Comparison of ENCODE assay signal across 21 cellular contexts in genomic region chr10:2929859-2930258, GRCh38.
A peak's percentile ranks its signal among the peaks of the same experiment; 100 is the strongest.
DNase-seq lines count a peak whose midpoint lies in the region; ATAC-seq and TF ChIP-seq lines count a peak whose summit lies in the region.
"Had no signal": no experiment of that assay in that cellular context is flagged by ENCODE, and none has a peak within 500 bp of the region (broad histone marks: within the 10 kb centered on the region; RNA-seq: fewer than 3 reads in every experiment).

No MANE protein-coding gene starts in this region.

- H3K27ac ChIP-seq in GM23338 (ENCODE audit: low read depth) (no peak overlapping the region), ectodermal cell (ENCODE audit: insufficient read depth, low read depth, low read length, poor library complexity, severe bottlenecking) (peak overlapping the region; percentile 53), neural cell (ENCODE audit: low read length) (peak overlapping the region; percentile 74)
- H3K27ac ChIP-seq: A549; BLaER1 treated with 17β-estradiol and CSF1 and Interleukin-3, amounts not matched to agents 10 nM and 100 nM; GM23248 had no signal

- H3K4me3 Mint-ChIP-seq in GM23338: no peak overlapping the region
- H3K4me3 Mint-ChIP-seq: CD14-positive monocyte; CD4-positive, alpha-beta T cell; CD8-positive, alpha-beta memory T cell; H9 had no signal

- ATAC-seq in GM23338: no peak
- ATAC-seq: A549, HCT116 had no signal

- TF ChIP-seq EP300 in neural cell (conservative IDR thresholded peaks at IDR 0.05; ENCODE audit: poor library complexity, severe bottlenecking): peak; percentile 67

- H3K4me1 ChIP-seq in GM23338 (ENCODE audit: insufficient read depth): peaks cover 29% of the 10 kb centered on the region
- peaks cover 22% of the 10 kb centered on the region for H3K4me1 ChIP-seq in ectodermal cell (ENCODE audit: control insufficient read depth, insufficient read depth, low read length)
- H3K4me1 ChIP-seq: BE2C had no signal

- 14 to 20% methylated on average over 2 of the region's 3 CpGs for WGBS in ectodermal cell, 2 experiments

- no peaks in the 10 kb centered on the region for H3F3A ChIP-seq in GM23338 (replicated peaks; ENCODE audit: low read depth)
- peaks cover 6% of the 10 kb centered on the region for H3F3A ChIP-seq in neural cell (ENCODE audit: insufficient read depth, low read length, poor library complexity, severe bottlenecking)

- no peaks in the 10 kb centered on the region for H3K9me3 Mint-ChIP-seq in GM23338
- H3K9me3 Mint-ChIP-seq: CD4-positive, alpha-beta T cell; CD8-positive, alpha-beta memory T cell; H9 had no signal

- H4K20me1 ChIP-seq in GM23338 (replicated peaks; ENCODE audit: insufficient read depth) (no peaks in the 10 kb centered on the region), neural cell (ENCODE audit: insufficient read depth) (no peaks in the 10 kb centered on the region)
- H4K20me1 ChIP-seq: BLaER1 treated with 17β-estradiol and CSF1 and Interleukin-3, amounts not matched to agents 10 nM and 100 nM had no signal

- H3K36me3 ChIP-seq in GM23338 (ENCODE audit: insufficient read depth) (no peaks in the 10 kb centered on the region), ectodermal cell (ENCODE audit: control insufficient read depth, insufficient read depth, low read length) (no peaks in the 10 kb centered on the region), neural cell (ENCODE audit: insufficient read depth, low read length) (no peaks in the 10 kb centered on the region)
- H3K36me3 ChIP-seq: BE2C; BLaER1 treated with 17β-estradiol and CSF1 and Interleukin-3, amounts not matched to agents 10 nM and 100 nM had no signal

- no peak for TF ChIP-seq RAD21 in neural cell (conservative IDR thresholded peaks at IDR 0.05)

- no peak overlapping the region for H2AFZ ChIP-seq in GM23338
- H2AFZ ChIP-seq in neural cell (ENCODE audit: low read depth, low read length): no peak overlapping the region
- H2AFZ ChIP-seq: GM23248 had no signal

- H3K36me3 Mint-ChIP-seq in GM23338 (ENCODE audit: low read depth): no peaks in the 10 kb centered on the region
- H3K36me3 Mint-ChIP-seq: CD14-positive monocyte; CD8-positive, alpha-beta memory T cell had no signal

- H3K9ac ChIP-seq in neural cell (ENCODE audit: low read length): peak overlapping the region; percentile 50
- H3K9ac ChIP-seq: BLaER1 treated with 17β-estradiol and CSF1 and Interleukin-3, amounts not matched to agents 10 nM and 100 nM; GM23248 had no signal

- no peaks in the 10 kb centered on the region for H3K27me3 ChIP-seq in GM23338 (ENCODE audit: insufficient read depth)
- no peaks in the 10 kb centered on the region for H3K27me3 ChIP-seq in ectodermal cell (ENCODE audit: control insufficient read depth, insufficient read depth, low read length, poor library complexity, severe bottlenecking)
- H3K27me3 ChIP-seq in neural cell (ENCODE audit: insufficient read depth, low read depth, low read length): no peaks in the 10 kb centered on the region
- H3K27me3 ChIP-seq: BLaER1 treated with 17β-estradiol and CSF1 and Interleukin-3, amounts not matched to agents 10 nM and 100 nM had no signal

- no peaks in the 10 kb centered on the region for H3K9me3 ChIP-seq in ectodermal cell (ENCODE audit: control insufficient read depth, low read length)
- no peaks in the 10 kb centered on the region for H3K9me3 ChIP-seq in neural cell (ENCODE audit: low read length)
- H3K9me3 ChIP-seq: A549, BE2C had no signal

- H3K9me2 ChIP-seq in GM23338 (ENCODE audit: insufficient read depth) (no peaks in the 10 kb centered on the region), neural cell (ENCODE audit: insufficient read depth, low read length) (no peaks in the 10 kb centered on the region)

- peak overlapping the region; percentile 33; the same call in 1 of the 2 replicates for H3K27ac Mint-ChIP-seq in GM23338
- H3K27ac Mint-ChIP-seq: CD14-positive monocyte; CD4-positive, alpha-beta T cell had no signal

- TF ChIP-seq CTCF in GM23338 (conservative IDR thresholded peaks at IDR 0.05; ENCODE audit: low read depth in 2 of 2) (no peak), neural cell (IDR thresholded peaks at IDR 0.05; ENCODE audit: poor library complexity, severe bottlenecking) (no peak)

- H3K4me3 ChIP-seq in GM23338 (no peak overlapping the region), ectodermal cell (ENCODE audit: insufficient read depth, low read depth, low read length) (no peak overlapping the region), neural cell (ENCODE audit: low read length) (peak overlapping the region; percentile 49)
- H3K4me3 ChIP-seq: A549; BLaER1 treated with 17β-estradiol and CSF1 and Interleukin-3, amounts not matched to agents 10 nM and 100 nM; GM23248 had no signal

- peaks cover 41% of the 10 kb centered on the region for H3K4me1 Mint-ChIP-seq in GM23338

- DNase-seq in GM23338 (ENCODE audit: low spot score): no peak
- DNase-seq in putamen (ENCODE audit: low spot score): no peak
- DNase-seq in SHP77 treated with DMSO at 0.1 percent for 48 hours (lab: John Stamatoyannopoulos, UW): no peak
- no peak for DNase-seq in GDM1 (lab: John Stamatoyannopoulos, UW)
- DNase-seq: 8988T; ACHN; AML-193; BE2C; CD4-positive, alpha-beta T cell; CD8-positive, alpha-beta memory T cell; DMS 273 treated with DMSO at 0.1 percent for 48 hours; DMS53; DMS79 treated with DMSO at 0.1 percent for 48 hours; GM23248; H9 had no signal

- peaks cover 14% of the 10 kb centered on the region for H3K27me3 Mint-ChIP-seq in GM23338 (ENCODE audit: insufficient read depth, low read depth, poor library complexity)

- H3K4me2 ChIP-seq in GM23338 (peak overlapping the region; percentile 9; the same call in 1 of the 2 replicates), neural cell (ENCODE audit: low read length) (peak overlapping the region; percentile 61)
- H3K4me2 ChIP-seq: A549; BLaER1 treated with 17β-estradiol and CSF1 and Interleukin-3, amounts not matched to agents 10 nM and 100 nM had no signal

- H3K79me2 ChIP-seq in GM23338 (replicated peaks; ENCODE audit: insufficient read depth): no peaks in the 10 kb centered on the region
- no peaks in the 10 kb centered on the region for H3K79me2 ChIP-seq in neural cell (replicated peaks; ENCODE audit: insufficient read depth, low read length)

TF ChIP-seq in GM23338, 12 proteins besides CTCF, POLR2A, EP300 and RAD21:
- TF ChIP-seq REST (IDR thresholded peaks at IDR 0.05; ENCODE audit: unreplicated experiment): no peak
- no peak for TF ChIP-seq NANOG (IDR thresholded peaks at IDR 0.05; ENCODE audit: borderline replicate concordance)
- no peak for TF ChIP-seq ZNF331 (CRISPR knock-in tag; IDR thresholded peaks at IDR 0.05; ENCODE audit: low read depth)
- no peak for TF ChIP-seq POLR2AphosphoS5 (IDR thresholded peaks at IDR 0.05; ENCODE audit: low read depth)

TF ChIP-seq in neural cell, 6 proteins besides CTCF, POLR2A, EP300 and RAD21:
- TF ChIP-seq TAF1 (IDR thresholded peaks at IDR 0.05; ENCODE audit: low read depth) (no peak), REST (IDR thresholded peaks at IDR 0.05; ENCODE audit: borderline replicate concordance) (peak; percentile 52), MXI1 (conservative IDR thresholded peaks at IDR 0.05; ENCODE audit: poor library complexity, severe bottlenecking) (no peak), POLR2AphosphoS5 (IDR thresholded peaks at IDR 0.05) (no peak), SMC3 (conservative IDR thresholded peaks at IDR 0.05; ENCODE audit: poor library complexity) (no peak), EZH2 (IDR thresholded peaks at IDR 0.05; ENCODE audit: borderline replicate concordance, insufficient read depth, low read length, poor library complexity, severe bottlenecking) (no peak)
